30 cellular contexts compared by ENCODE assay signal in genomic region chr3:194287977-194288706, GRCh38.
DNase-seq lines count a peak whose midpoint lies in the region; ATAC-seq and TF ChIP-seq lines count a peak whose summit lies in the region.
"Had no signal": no experiment of that assay in that cellular context is flagged by ENCODE, and none has a peak within 500 bp of the region (broad histone marks: within the 10 kb centered on the region; RNA-seq: fewer than 3 reads in every experiment).

No MANE protein-coding gene starts in this region.

- peak; percentile 3 for TF ChIP-seq CTCF in epithelial cell of proximal tubule (conservative IDR thresholded peaks at IDR 0.05; ENCODE audit: low read depth, low read length)
- no peak for TF ChIP-seq CTCF in sigmoid colon (IDR thresholded peaks at IDR 0.05)

- H3K27ac ChIP-seq in HUES48 (ENCODE audit: low read depth, low read length) = peak overlapping the region; percentile 89
- no peak overlapping the region for H3K27ac ChIP-seq in sigmoid colon
- H3K27ac ChIP-seq: BLaER1, cardiac muscle cell, neutrophil, psoas muscle, tibial nerve, WERI-Rb-1 had no signal

- H3K36me3 Mint-ChIP-seq in T-helper 17 cell (ENCODE audit: low read depth) = peaks cover 5% of the 10 kb centered on the region

- no peak for DNase-seq in T-helper 17 cell
- DNase-seq in epithelial cell of proximal tubule (ENCODE audit: low read depth) = no peak
- DNase-seq in sigmoid colon = peak; percentile 26
- DNase-seq in NCI-H1105 (lab: John Stamatoyannopoulos, UW) = no peak
- no peak for DNase-seq in NCI-H748 (lab: John Stamatoyannopoulos, UW; ENCODE audit: unreplicated experiment)
- DNase-seq in inferior parietal cortex (ENCODE audit: extremely low spot score) = no peak
- DNase-seq: activated CD4-positive, alpha-beta T cell treated with anti-CD3 and anti-CD28 coated beads, Interleukin-2, amount 10 ng/mL, durations not matched to agents 7 days and 5 days; activated effector memory CD4-positive, alpha-beta T cell treated with Interleukin-2 at 50 U/mL for 16 hours; activated T-cell treated with anti-CD3 and anti-CD28 coated beads, Interleukin-2, amount 50 U/mL, for 1 hour; anterior cingulate cortex; cortex of kidney; DMS153; effector memory CD8-positive, alpha-beta T cell; foreskin fibroblast; kidney; left ventricle myocardium superior; NCI-H1092; NCI-H187; NCI-H510A treated with DMSO at 0.1 percent for 48 hours; SHP77 treated with DMSO at 0.1 percent for 48 hours; stimulated activated CD4-positive, alpha-beta T cell treated with anti-CD3 and anti-CD28 coated beads, Interleukin-4, amount 100 ng/mL, for 4 hours; T1000; WERI-Rb-1 had no signal

- no peaks in the 10 kb centered on the region for H3K9me3 ChIP-seq in HUES48 (ENCODE audit: control insufficient read depth, insufficient read depth, low read length)
- H3K9me3 ChIP-seq in T-helper 17 cell (ENCODE audit: control insufficient read depth, low read length, poor library complexity, severe bottlenecking) = no peaks in the 10 kb centered on the region
- no peaks in the 10 kb centered on the region for H3K9me3 ChIP-seq in sigmoid colon
- H3K9me3 ChIP-seq: BLaER1, neutrophil had no signal

- H3K4me1 ChIP-seq in HUES48 (ENCODE audit: control insufficient read depth, insufficient read depth, low read length) (peaks cover 36% of the 10 kb centered on the region), sigmoid colon (peaks cover 0 to 16% (median 13%) of the 10 kb centered on the region in 4 donors)
- H3K4me1 ChIP-seq: BLaER1, psoas muscle had no signal

- H3K4me3 ChIP-seq in HUES48 (ENCODE audit: low read depth, low read length) = no peak overlapping the region
- no peak overlapping the region for H3K4me3 ChIP-seq in epithelial cell of proximal tubule (ENCODE audit: low read depth, low read length)
- H3K4me3 ChIP-seq in sigmoid colon = no peak overlapping the region
- H3K4me3 ChIP-seq: BLaER1, cardiac muscle cell, psoas muscle, tibial nerve had no signal

- no peak for TF ChIP-seq POLR2A in sigmoid colon (IDR thresholded peaks at IDR 0.05)

- no peak for ATAC-seq in T-helper 17 cell
- ATAC-seq: effector memory CD8-positive, alpha-beta T cell; left ventricle myocardium superior; psoas muscle had no signal

- peak overlapping the region; percentile 51 for H3K27ac Mint-ChIP-seq in T-helper 17 cell
- H3K27ac Mint-ChIP-seq: activated CD4-positive, alpha-beta T cell treated with anti-CD3 and anti-CD28 coated beads, Interleukin-2, amount 10 ng/mL, durations not matched to agents 7 days and 5 days; activated naive CD8-positive, alpha-beta T cell; effector memory CD8-positive, alpha-beta T cell had no signal

- no peaks in the 10 kb centered on the region for H3K36me3 ChIP-seq in HUES48 (ENCODE audit: control insufficient read depth, insufficient read depth, low read length)
- no peaks in the 10 kb centered on the region for H3K36me3 ChIP-seq in sigmoid colon
- H3K36me3 ChIP-seq: BLaER1, cardiac muscle cell, neutrophil, tibial nerve, WERI-Rb-1 had no signal

- H3K27me3 Mint-ChIP-seq in T-helper 17 cell = peaks cover 24% of the 10 kb centered on the region

- 90 to 94% methylated on average over 5 of the region's 5 CpGs for WGBS in sigmoid colon, 2 donors

- intact Hi-C loops in sigmoid colon (cut with DNase I) = no loop called here

- no peak overlapping the region for H3K9ac ChIP-seq in HUES48 (ENCODE audit: low read depth, low read length)
- H3K9ac ChIP-seq: BLaER1 had no signal

- H3K27me3 ChIP-seq in HUES48 (ENCODE audit: control insufficient read depth, insufficient read depth, low read length) = peaks cover 3% of the 10 kb centered on the region; the same call in 1 of the 2 replicates
- no peaks in the 10 kb centered on the region for H3K27me3 ChIP-seq in sigmoid colon
- H3K27me3 ChIP-seq: BLaER1 had no signal

- no peak for TF ChIP-seq EP300 in sigmoid colon (IDR thresholded peaks at IDR 0.05)

- H3K4me1 Mint-ChIP-seq in T-helper 17 cell = peaks cover 5% of the 10 kb centered on the region
- H3K4me1 Mint-ChIP-seq: activated CD4-positive, alpha-beta T cell treated with anti-CD3 and anti-CD28 coated beads, Interleukin-2, amount 10 ng/mL, durations not matched to agents 7 days and 5 days had no signal

- peak overlapping the region; percentile 55 for H3K4me3 Mint-ChIP-seq in T-helper 17 cell
- H3K4me3 Mint-ChIP-seq: activated CD4-positive, alpha-beta T cell treated with anti-CD3 and anti-CD28 coated beads, Interleukin-2, amount 10 ng/mL, durations not matched to agents 7 days and 5 days; activated naive CD8-positive, alpha-beta T cell; effector memory CD8-positive, alpha-beta T cell had no signal
